Comparison of ENCODE assay signal across 8 cellular contexts in genomic region chr13:43023244-43023931, GRCh38. TPM values are rescaled to one million over a fixed set of nuclear protein-coding genes. Genes with fewer than 3 reads are reported as not detected.
DNase-seq lines count a peak whose midpoint lies in the region; ATAC-seq and TF ChIP-seq lines count a peak whose summit lies in the region.

Gene DNAJC15 (plus strand): TSS chr13:43023586. CDS start chr13:43023627, 41 bp downstream.

- peaks cover 5% of the 10 kb centered on the region for H3K4me1 Mint-ChIP-seq in endothelial cell (ENCODE audit: unreplicated experiment)
- H3K4me1 Mint-ChIP-seq in mesothelial cell of epicardium = peaks cover 40% of the 10 kb centered on the region

- no peaks in the 10 kb centered on the region for H3K9me3 Mint-ChIP-seq in endothelial cell (ENCODE audit: unreplicated experiment)
- H3K9me3 Mint-ChIP-seq in mesothelial cell of epicardium = no peaks in the 10 kb centered on the region

- H3K4me3 Mint-ChIP-seq in endothelial cell (ENCODE audit: unreplicated experiment) (peak within 1 kb of the TSS; percentile 99), mesothelial cell of epicardium (peak within 1 kb of the TSS; percentile 83)

- H3K36me3 Mint-ChIP-seq in endothelial cell (ENCODE audit: low read depth, unreplicated experiment) = peaks cover 7% of the 10 kb centered on the region
- peaks cover 10% of the 10 kb centered on the region for H3K36me3 Mint-ChIP-seq in mesothelial cell of epicardium

- peak; percentile 89 for ATAC-seq in GM18498 (IDR thresholded peaks at IDR 0.05; ENCODE audit: unreplicated experiment)
- peak; percentile 77 for ATAC-seq in HG02852 (IDR thresholded peaks at IDR 0.05; ENCODE audit: unreplicated experiment)

- H3K27ac Mint-ChIP-seq in endothelial cell (ENCODE audit: unreplicated experiment) (peak within 1 kb of the TSS; percentile 96), mesothelial cell of epicardium (peak within 1 kb of the TSS; percentile 99)

- TF ChIP-seq CTCF in endothelial cell (IDR thresholded peaks at IDR 0.05; ENCODE audit: unreplicated experiment) (no peak), mesothelial cell of epicardium (IDR thresholded peaks at IDR 0.05; ENCODE audit: unreplicated experiment) (no peak)

- H3K27me3 Mint-ChIP-seq in endothelial cell (ENCODE audit: unreplicated experiment) (peaks cover 2% of the 10 kb centered on the region), mesothelial cell of epicardium (ENCODE audit: low read depth) (no peaks in the 10 kb centered on the region)

- DNase-seq in NCI-H524 treated with DMSO at 0.1 percent for 48 hours (lab: John Stamatoyannopoulos, UW) (peak; percentile 39), endothelial cell (ENCODE audit: low spot score) (peak; percentile 73), mesothelial cell of epicardium (ENCODE audit: low spot score in 2 of 2, unreplicated experiment in 2 of 2) (peak; percentile 21 to 62), NCI-H128 (lab: John Stamatoyannopoulos, UW; ENCODE audit: unreplicated experiment) (no peak)
- peak; percentile 44 for DNase-seq in activated CD8-positive, alpha-beta memory T cell treated with anti-CD3 and anti-CD28 coated beads, Interleukin-2, amount 50 U/mL, for 24 hours (ENCODE audit: extremely low read depth)
- peak; percentile 64 to 67 for DNase-seq in stimulated activated CD8-positive, alpha-beta memory T cell treated with anti-CD3 and anti-CD28 coated beads, Interleukin-15, amount 100 ng/mL, for 4 hours (ENCODE audit: low read depth in 2 of 2)

RNA-seq across cellular contexts. Expression of gene DNAJC15, which starts in this region (rescaled TPM):
- 13.9 TPM for total RNA-seq in endothelial cell (ENCODE audit: unreplicated experiment)
- 31.6 to 35.9 TPM (median 32.5 TPM) in 3 replicates for total RNA-seq in mesothelial cell of epicardium
